Comparison of ENCODE assay signal across 18 cellular contexts in genomic region chr20:48326868-48327267, GRCh38.
"Had no signal": no experiment of that assay in that cellular context is flagged by ENCODE, and none has a peak within 500 bp of the region (broad histone marks: within the 10 kb centered on the region; RNA-seq: fewer than 3 reads in every experiment).

No MANE protein-coding gene starts in this region.

- H3K9me3 Mint-ChIP-seq: activated CD4-positive, alpha-beta T cell treated with anti-CD3 and anti-CD28 coated beads, Interleukin-2, amount 10 ng/mL, durations not matched to agents 24 days and 14 days; activated naive CD4-positive, alpha-beta T cell treated with anti-CD3 and anti-CD28 coated beads, Interleukin-2, amount 50 U/mL, for 72 hours; central memory CD8-positive, alpha-beta T cell; immature natural killer cell; naive B cell had no signal

- ATAC-seq: activated CD8-positive, alpha-beta T cell treated with anti-CD3 and anti-CD28 coated beads, Interleukin-2, amount 10 ng/mL, durations not matched to agents 7 days and 5 days; activated naive CD4-positive, alpha-beta T cell treated with anti-CD3 and anti-CD28 coated beads, Interleukin-2, amount 50 U/mL, for 72 hours; body of pancreas; stimulated activated naive CD8-positive, alpha-beta T cell treated with anti-CD3 and anti-CD28 coated beads, Interleukin-15, Interleukin-2, amounts not matched to agents 100 U/mL and 50 U/mL, for 24 hours; T-helper 17 cell had no signal

- H3K27ac Mint-ChIP-seq: activated CD4-positive, alpha-beta T cell treated with anti-CD3 and anti-CD28 coated beads, Interleukin-2, amount 10 ng/mL, durations not matched to agents 24 days and 14 days; activated CD8-positive, alpha-beta T cell treated with anti-CD3 and anti-CD28 coated beads, Interleukin-2, amount 10 ng/mL, durations not matched to agents 7 days and 5 days; immature natural killer cell; T-helper 17 cell had no signal

- H3K27ac ChIP-seq: body of pancreas, coronary artery, esophagus squamous epithelium, neutrophil had no signal

- H3K9me3 ChIP-seq: body of pancreas, esophagus squamous epithelium, neutrophil had no signal

- DNase-seq: activated CD4-positive, alpha-beta T cell treated with anti-CD3 and anti-CD28 coated beads, Interleukin-2, amount 10 ng/mL, durations not matched to agents 24 days and 14 days; activated CD4-positive, CD25-positive, alpha-beta regulatory T cell; activated CD8-positive, alpha-beta memory T cell treated with anti-CD3 and anti-CD28 coated beads, Interleukin-2, amount 50 U/mL, for 4 hours; activated CD8-positive, alpha-beta T cell treated with anti-CD3 and anti-CD28 coated beads, Interleukin-2, amount 10 ng/mL, durations not matched to agents 7 days and 5 days; activated effector memory CD4-positive, alpha-beta T cell treated with anti-CD3 and anti-CD28 coated beads, Interleukin-2, amount 50 U/mL, for 16 hours; activated T-cell treated with anti-CD3 and anti-CD28 coated beads, Interleukin-2, amount 50 U/mL, for 48 hours; amniotic stem cell; esophagus squamous epithelium; immature natural killer cell; naive B cell; stimulated activated naive CD8-positive, alpha-beta T cell treated with anti-CD3 and anti-CD28 coated beads, Interleukin-15, Interleukin-2, amounts not matched to agents 100 U/mL and 50 U/mL, for 24 hours; T-helper 17 cell; trophoblast cell had no signal

- H3K4me1 Mint-ChIP-seq: activated CD4-positive, alpha-beta T cell treated with anti-CD3 and anti-CD28 coated beads, Interleukin-2, amount 10 ng/mL, durations not matched to agents 24 days and 14 days; central memory CD8-positive, alpha-beta T cell; immature natural killer cell had no signal

- H3K4me1 ChIP-seq: body of pancreas had no signal

- H3K36me3 ChIP-seq: esophagus squamous epithelium, neutrophil had no signal

- H3K36me3 Mint-ChIP-seq: activated naive CD4-positive, alpha-beta T cell treated with anti-CD3 and anti-CD28 coated beads, Interleukin-2, amount 50 U/mL, for 72 hours; immature natural killer cell; naive B cell had no signal

- H3K4me3 ChIP-seq: body of pancreas, coronary artery, esophagus squamous epithelium had no signal

- H3K4me3 Mint-ChIP-seq: activated CD4-positive, alpha-beta T cell treated with anti-CD3 and anti-CD28 coated beads, Interleukin-2, amount 10 ng/mL, durations not matched to agents 24 days and 14 days; activated CD8-positive, alpha-beta T cell treated with anti-CD3 and anti-CD28 coated beads, Interleukin-2, amount 10 ng/mL, durations not matched to agents 7 days and 5 days; central memory CD8-positive, alpha-beta T cell; immature natural killer cell; naive B cell; T-helper 17 cell had no signal

- H3K27me3 ChIP-seq: body of pancreas, esophagus squamous epithelium had no signal
